ENCODE assay signal across 18 cellular contexts in genomic region chr13:34038326-34039068, GRCh38.
DNase-seq lines count a peak whose midpoint lies in the region; ATAC-seq and TF ChIP-seq lines count a peak whose summit lies in the region.
"Had no signal": no experiment of that assay in that cellular context is flagged by ENCODE, and none has a peak within 500 bp of the region (broad histone marks: within the 10 kb centered on the region; RNA-seq: fewer than 3 reads in every experiment).

No MANE protein-coding gene starts in this region.

- H3K79me2 ChIP-seq in DOHH2 (ENCODE audit: control insufficient read depth, low read length) (no peaks in the 10 kb centered on the region), SU-DHL-6 (ENCODE audit: insufficient read depth, low read length) (no peaks in the 10 kb centered on the region)

- H3K4me3 ChIP-seq in DOHH2 (ENCODE audit: low read length) (no peak overlapping the region), SU-DHL-6 (ENCODE audit: insufficient read depth, low read length, poor library complexity, severe bottlenecking) (peak overlapping the region; percentile 17)
- H3K4me3 ChIP-seq: BLaER1 treated with 17β-estradiol and CSF1 and Interleukin-3, amounts not matched to agents 10 nM and 100 nM; mucosa of descending colon; right atrium auricular region had no signal

- H2AFZ ChIP-seq in SU-DHL-6 (ENCODE audit: low read depth, low read length, severe bottlenecking): peak overlapping the region; percentile 75

- H3K27me3 ChIP-seq in DOHH2 (ENCODE audit: control insufficient read depth, low read length) (no peaks in the 10 kb centered on the region), SU-DHL-6 (ENCODE audit: low read length) (no peaks in the 10 kb centered on the region)
- H3K27me3 ChIP-seq: BLaER1 treated with 17β-estradiol and CSF1 and Interleukin-3, amounts not matched to agents 10 nM and 100 nM; neutrophil; right atrium auricular region had no signal

- H3K9ac ChIP-seq in SU-DHL-6 (ENCODE audit: low read length): 0 out of 2 replicates have a peak overlapping the region, but pooled peaks have one; percentile 2
- H3K9ac ChIP-seq: BLaER1 treated with 17β-estradiol and CSF1 and Interleukin-3, amounts not matched to agents 10 nM and 100 nM had no signal

- no peaks in the 10 kb centered on the region for H3K36me3 ChIP-seq in DOHH2 (ENCODE audit: control insufficient read depth, low read length)
- no peaks in the 10 kb centered on the region for H3K36me3 ChIP-seq in SU-DHL-6 (ENCODE audit: low read length)
- H3K36me3 ChIP-seq: BLaER1 treated with 17β-estradiol and CSF1 and Interleukin-3, amounts not matched to agents 10 nM and 100 nM; neutrophil; right atrium auricular region had no signal

- H3K4me2 ChIP-seq in DOHH2 (ENCODE audit: low read length): peak overlapping the region; percentile 6
- H3K4me2 ChIP-seq in SU-DHL-6 (ENCODE audit: low read depth, low read length, poor library complexity, severe bottlenecking): peak overlapping the region; percentile 52

- H3K27ac ChIP-seq in DOHH2 (ENCODE audit: low read depth, low read length) (no peak overlapping the region), SU-DHL-6 (ENCODE audit: low read depth, low read length) (peak overlapping the region; percentile 67)
- H3K27ac ChIP-seq: BLaER1 treated with 17β-estradiol and CSF1 and Interleukin-3, amounts not matched to agents 10 nM and 100 nM; neutrophil; right atrium auricular region had no signal

- DNase-seq in NCI-H1930 (lab: John Stamatoyannopoulos, UW) (no peak), NCI-H226 (no peak), NCI-H146 (lab: John Stamatoyannopoulos, UW) (no peak)
- DNase-seq in activated CD4-positive, alpha-beta T cell treated with anti-CD3 and anti-CD28 coated beads for 4 hours: no peak
- DNase-seq: activated naive CD4-positive, alpha-beta T cell treated with anti-CD3 and anti-CD28 coated beads for 36 hours; KBM-7; mucosa of descending colon; NCI-H1092; NCI-H526 treated with DMSO at 0.1 percent for 48 hours had no signal

- no peaks in the 10 kb centered on the region for H3K9me2 ChIP-seq in DOHH2 (replicated peaks; ENCODE audit: control insufficient read depth, low read length)
- H3K9me2 ChIP-seq in SU-DHL-6 (replicated peaks; ENCODE audit: insufficient read depth, low read length): no peaks in the 10 kb centered on the region

- H4K20me1 ChIP-seq in DOHH2 (ENCODE audit: control insufficient read depth, insufficient read depth, low read depth, low read length) (no peaks in the 10 kb centered on the region), SU-DHL-6 (ENCODE audit: low read depth, low read length) (no peaks in the 10 kb centered on the region)
- H4K20me1 ChIP-seq: BLaER1 treated with 17β-estradiol and CSF1 and Interleukin-3, amounts not matched to agents 10 nM and 100 nM had no signal

- H3K9me3 ChIP-seq in DOHH2 (ENCODE audit: control insufficient read depth, insufficient read depth, low read length) (0 out of 2 replicates have a peak, but pooled peaks cover 3% of the 10 kb centered on the region), SU-DHL-6 (ENCODE audit: insufficient read depth, low read length) (no peaks in the 10 kb centered on the region)
- H3K9me3 ChIP-seq: mucosa of descending colon, neutrophil, right atrium auricular region had no signal

- H3F3A ChIP-seq in DOHH2 (ENCODE audit: control insufficient read depth, insufficient read depth) (no peaks in the 10 kb centered on the region), SU-DHL-6 (ENCODE audit: insufficient read depth) (peaks cover 6% of the 10 kb centered on the region)

- peak; percentile 60 for ATAC-seq in GM19395 (IDR thresholded peaks at IDR 0.05; ENCODE audit: unreplicated experiment)
- peak; percentile 61 for ATAC-seq in HG03025 (IDR thresholded peaks at IDR 0.05; ENCODE audit: low FRiP score, unreplicated experiment)
- ATAC-seq: HCT116, mucosa of descending colon, Panc1 had no signal

- H3K4me1 ChIP-seq in DOHH2 (ENCODE audit: control insufficient read depth, low read length): peaks cover 10% of the 10 kb centered on the region
- H3K4me1 ChIP-seq: right atrium auricular region had no signal

- no peak for TF ChIP-seq CTCF in DOHH2 (IDR thresholded peaks at IDR 0.05; ENCODE audit: low read depth, low read length, poor library complexity, severe bottlenecking)
- no peak for TF ChIP-seq CTCF in SU-DHL-6 (IDR thresholded peaks at IDR 0.05; ENCODE audit: insufficient read depth, low read length, poor library complexity, severe bottlenecking)
